Comparison of ENCODE assay signal across 13 cellular contexts in the genomic region with DNA sequence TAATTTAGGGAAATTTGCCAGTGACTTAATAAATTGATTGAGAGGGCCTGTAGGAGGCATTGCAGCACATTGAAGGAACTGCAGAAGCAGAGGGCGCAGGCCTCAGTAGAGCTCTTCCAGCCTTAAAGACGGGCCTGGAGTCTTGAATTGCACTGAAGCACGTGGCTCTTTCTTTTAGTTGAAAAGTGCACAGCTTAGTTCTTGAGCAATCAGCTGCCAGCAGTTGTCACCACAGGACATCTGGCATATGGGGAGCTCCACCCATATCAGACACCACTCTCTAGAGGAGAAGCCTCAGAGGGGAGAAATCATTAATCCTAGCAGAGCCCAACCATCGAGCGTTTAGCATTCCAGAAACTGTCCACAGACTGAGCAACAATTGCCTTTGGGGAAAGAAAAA. TPM values are rescaled to one million over a fixed set of nuclear protein-coding genes. Genes with fewer than 3 reads are reported as not detected.
A peak's percentile ranks its signal among the peaks of the same experiment; 100 is the strongest.
DNase-seq lines count a peak whose midpoint lies in the region; ATAC-seq and TF ChIP-seq lines count a peak whose summit lies in the region.
"Had no signal": no experiment of that assay in that cellular context is flagged by ENCODE, and none has a peak within 500 bp of the region (broad histone marks: within the 10 kb centered on the region; RNA-seq: fewer than 3 reads in every experiment).

No MANE protein-coding gene starts in this region.

- TF ChIP-seq POLR2A in NB4 (IDR thresholded peaks at IDR 0.05; ENCODE audit: extremely low read depth, insufficient read length): no peak

- H3K27me3 ChIP-seq in GM23248 (replicated peaks; ENCODE audit: insufficient read depth) (no peaks in the 10 kb centered on the region), neural progenitor cell (no peaks in the 10 kb centered on the region)
- H3K27me3 ChIP-seq: esophagus squamous epithelium had no signal

- H3K4me3 Mint-ChIP-seq in chondrocyte (ENCODE audit: unreplicated experiment): no peak overlapping the region
- no peak overlapping the region for H3K4me3 Mint-ChIP-seq in nephron
- H3K4me3 Mint-ChIP-seq in neural progenitor cell: no peak overlapping the region

- H2AFZ ChIP-seq in GM23248 (no peak overlapping the region), neural progenitor cell (replicated peaks) (no peak overlapping the region)

- 10 to 15% methylated on average over 4 to 5 of the region's 5 CpGs for WGBS in GM23248 (ENCODE audit: low coverage in 1 of 2, low lambda C conversion rate in 2 of 2, missing lambda C conversion rate in 2 of 2), 2 experiments

- H3K9me3 ChIP-seq in GM23248 (ENCODE audit: low read depth) (no peaks in the 10 kb centered on the region), neural progenitor cell (ENCODE audit: low read depth) (no peaks in the 10 kb centered on the region)
- H3K9me3 ChIP-seq: breast epithelium, esophagus squamous epithelium had no signal

- no peaks in the 10 kb centered on the region for H3K9me2 ChIP-seq in GM23248 (ENCODE audit: insufficient read depth)

- H3K36me3 Mint-ChIP-seq in chondrocyte (ENCODE audit: low read depth) (no peaks in the 10 kb centered on the region), nephron (ENCODE audit: low read depth) (no peaks in the 10 kb centered on the region), neural progenitor cell (no peaks in the 10 kb centered on the region)

- H3K79me2 ChIP-seq in GM23248 (ENCODE audit: insufficient read depth) (no peaks in the 10 kb centered on the region), neural progenitor cell (ENCODE audit: low read depth) (no peaks in the 10 kb centered on the region)

- H3K4me2 ChIP-seq in GM23248 (ENCODE audit: unreplicated experiment): no peak overlapping the region
- no peak overlapping the region for H3K4me2 ChIP-seq in neural progenitor cell

- H3K4me3 ChIP-seq in GM23248 (no peak overlapping the region), NB4 (ENCODE audit: low read depth, low read length) (no peak overlapping the region), neural progenitor cell (no peak overlapping the region)
- H3K4me3 ChIP-seq: breast epithelium, esophagus squamous epithelium had no signal

- in situ Hi-C loops in GM23248 (cut with MboI): no loop called here

- peaks cover 4% of the 10 kb centered on the region for H3K9me3 Mint-ChIP-seq in chondrocyte (ENCODE audit: low read depth)
- H3K9me3 Mint-ChIP-seq in nephron: peaks cover 4% of the 10 kb centered on the region
- peaks cover 3% of the 10 kb centered on the region for H3K9me3 Mint-ChIP-seq in neural progenitor cell

- H3K36me3 ChIP-seq in GM23248 (ENCODE audit: low read depth) (no peaks in the 10 kb centered on the region), neural progenitor cell (no peaks in the 10 kb centered on the region)
- H3K36me3 ChIP-seq: breast epithelium, esophagus squamous epithelium had no signal

- H3K27ac Mint-ChIP-seq in chondrocyte (ENCODE audit: unreplicated experiment) (no peak overlapping the region), nephron (peak overlapping the region in 2 of 3 experiments; percentile 29 to 63), neural progenitor cell (no peak overlapping the region)

- peak; percentile 5 for TF ChIP-seq CTCF in NB4 (IDR thresholded peaks at IDR 0.05; ENCODE audit: low read depth, low read length)
- TF ChIP-seq CTCF in chondrocyte (IDR thresholded peaks at IDR 0.05): peak; percentile 36
- no peak for TF ChIP-seq CTCF in nephron (IDR thresholded peaks at IDR 0.05; ENCODE audit: unreplicated experiment in 3 of 3)
- no peak for TF ChIP-seq CTCF in neural progenitor cell (IDR thresholded peaks at IDR 0.05)

- peaks cover 12% of the 10 kb centered on the region for H3K4me1 Mint-ChIP-seq in chondrocyte (ENCODE audit: low read depth)
- peaks cover 24% of the 10 kb centered on the region for H3K4me1 Mint-ChIP-seq in nephron
- no peaks in the 10 kb centered on the region for H3K4me1 Mint-ChIP-seq in neural progenitor cell

- peak; percentile 72 for DNase-seq in GM23248
- DNase-seq in NB4 (ENCODE audit: low read depth): peak; percentile 88
- no peak for DNase-seq in chondrocyte (ENCODE audit: low spot score)
- no peak for DNase-seq in activated CD4-positive, alpha-beta T cell treated with anti-CD3 and anti-CD28 coated beads for 48 hours
- no peak for DNase-seq in neural progenitor cell (ENCODE audit: low spot score)
- DNase-seq: activated CD8-positive, alpha-beta memory T cell treated with anti-CD3 and anti-CD28 coated beads, Interleukin-2, amount 50 U/mL, for 48 hours; DMS153; esophagus squamous epithelium; small intestine had no signal

- H3K9ac ChIP-seq in GM23248: no peak overlapping the region
- H3K9ac ChIP-seq in neural progenitor cell: no peak overlapping the region

- H4K20me1 ChIP-seq in GM23248 (ENCODE audit: insufficient read depth): no peaks in the 10 kb centered on the region
- no peaks in the 10 kb centered on the region for H4K20me1 ChIP-seq in neural progenitor cell (ENCODE audit: low read depth)

- H3K27ac ChIP-seq in GM23248 (peak overlapping the region; percentile 24; the same call in 1 of the 2 replicates), neural progenitor cell (no peak overlapping the region)
- H3K27ac ChIP-seq: breast epithelium, esophagus squamous epithelium had no signal

- H3K27me3 Mint-ChIP-seq in chondrocyte (ENCODE audit: low read depth) (no peaks in the 10 kb centered on the region), nephron (ENCODE audit: low read depth) (no peaks in the 10 kb centered on the region), neural progenitor cell (ENCODE audit: insufficient read depth, low read depth) (peaks cover 4% of the 10 kb centered on the region)

- H3F3A ChIP-seq in GM23248 (ENCODE audit: insufficient read depth): peaks cover 14% of the 10 kb centered on the region; the same call in 1 of the 2 replicates
- H3F3A ChIP-seq in neural progenitor cell (ENCODE audit: low read depth): no peaks in the 10 kb centered on the region

- ATAC-seq in HG03439 (IDR thresholded peaks at IDR 0.05; ENCODE audit: unreplicated experiment) (no peak), GM19455 (IDR thresholded peaks at IDR 0.05; ENCODE audit: unreplicated experiment) (no peak)

- peaks cover 28% of the 10 kb centered on the region for H3K4me1 ChIP-seq in GM23248 (ENCODE audit: insufficient read depth)
- no peaks in the 10 kb centered on the region for H3K4me1 ChIP-seq in neural progenitor cell
- H3K4me1 ChIP-seq: breast epithelium, esophagus squamous epithelium had no signal

RNA-seq across cellular contexts. Expression of gene FGF16, which starts 16.0 kb away (rescaled TPM):
- total RNA-seq in GM23248 (2014; rRNA removed; shearing (Covaris generic)): 0.22 TPM in 1 of 2 replicates, not detected in the other
- not detected in 2 replicates for polyA plus RNA-seq in GM23248 (2016; fragmentation: Nextera tagmentation; extraction: Ambion mirVana)
- total RNA-seq in chondrocyte (not detected in 3 replicates), neural progenitor cell (ENCODE audit: low replicate concordance) (not detected in 2 replicates)
- total RNA-seq: esophagus squamous epithelium had no signal

Comparison
In these comparisons a context has a peak if more than half of its experiments do, and no peak if none do; other contexts are left out.
1. DNase-seq: peak in GM23248 (single experiment) and NB4 (single experiment); none in chondrocyte (single experiment), activated CD4-positive, alpha-beta T cell treated with anti-CD3 and anti-CD28 coated beads for 48 hours (single experiment) and neural progenitor cell (single experiment).
2. CTCF ChIP-seq: peak in NB4 (single experiment) and chondrocyte (single experiment); none in nephron (0 of 3) and neural progenitor cell (single experiment).
3. H3K27ac Mint-ChIP-seq: peak in nephron (2 of 3); none in chondrocyte (single experiment) and neural progenitor cell (single experiment).